Comparison of ENCODE assay signal across 25 cellular contexts in the genomic region with DNA sequence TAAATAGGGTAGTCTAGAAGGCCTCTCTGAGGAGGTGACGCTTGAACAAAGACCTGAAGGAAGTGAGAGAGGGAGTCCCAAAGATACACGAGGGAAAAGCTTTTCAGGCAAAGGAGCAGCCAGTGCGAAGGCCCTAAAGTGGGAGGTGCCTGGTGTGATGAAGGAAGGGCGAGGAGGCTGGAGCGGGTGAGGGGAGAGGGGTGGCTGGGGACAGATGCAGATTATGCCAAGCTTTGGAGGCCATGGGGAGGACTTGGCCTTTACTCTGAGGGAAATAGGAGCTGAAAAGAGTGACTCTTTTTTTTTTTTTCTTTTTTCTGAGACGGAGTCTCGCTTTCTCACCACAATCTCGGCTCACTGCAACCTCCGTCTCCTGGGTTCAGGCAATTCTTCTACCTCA. TPM values are rescaled to one million over a fixed set of nuclear protein-coding genes. Genes with fewer than 3 reads are reported as not detected.
DNase-seq lines count a peak whose midpoint lies in the region; TF ChIP-seq lines count a peak whose summit lies in the region.
"Had no signal": no experiment of that assay in that cellular context is flagged by ENCODE, and none has a peak within 500 bp of the region (broad histone marks: within the 10 kb centered on the region; RNA-seq: fewer than 3 reads in every experiment).

No MANE protein-coding gene starts in this region.

- H3K4me3 Mint-ChIP-seq in activated CD4-positive, alpha-beta T cell treated with anti-CD3 and anti-CD28 coated beads, Interleukin-2, amount 10 ng/mL, durations not matched to agents 24 days and 14 days, result no peak overlapping the region
- peak overlapping the region in 1 of 4 donors; percentile 98 for H3K4me3 Mint-ChIP-seq in IgD-negative memory B cell
- peak overlapping the region; percentile 94 for H3K4me3 Mint-ChIP-seq in neural progenitor cell
- no peak overlapping the region for H3K4me3 Mint-ChIP-seq in Calu3 (ENCODE audit: low read depth, unreplicated experiment)
- H3K4me3 Mint-ChIP-seq: CD14-positive monocyte, GM23338 had no signal

- H3K27me3 Mint-ChIP-seq in activated CD4-positive, alpha-beta T cell treated with anti-CD3 and anti-CD28 coated beads, Interleukin-2, amount 10 ng/mL, durations not matched to agents 24 days and 14 days, result no peaks in the 10 kb centered on the region
- peaks cover 2% of the 10 kb centered on the region for H3K27me3 Mint-ChIP-seq in IgD-negative memory B cell
- peaks cover 7% of the 10 kb centered on the region for H3K27me3 Mint-ChIP-seq in neural progenitor cell (ENCODE audit: insufficient read depth, low read depth)
- no peaks in the 10 kb centered on the region for H3K27me3 Mint-ChIP-seq in Calu3 (ENCODE audit: unreplicated experiment)
- H3K27me3 Mint-ChIP-seq: natural killer cell treated with Interleukin-12 subunit alpha and Interleukin-12 subunit beta and Interleukin-15 and Interleukin-18, amount 100 ng/mL, for 72 hours had no signal

- peaks cover 25% of the 10 kb centered on the region for H3K36me3 ChIP-seq in adipocyte (ENCODE audit: control insufficient read depth, insufficient read depth, low read length, severe bottlenecking)
- H3K36me3 ChIP-seq in neural progenitor cell, result no peaks in the 10 kb centered on the region

- no peak overlapping the region for H3K27ac ChIP-seq in neural progenitor cell
- H3K27ac ChIP-seq: A549, esophagus squamous epithelium, upper lobe of right lung had no signal

- peaks cover 25% of the 10 kb centered on the region for H3K4me1 ChIP-seq in adipocyte (ENCODE audit: control insufficient read depth, insufficient read depth, low read length)
- peaks cover 7% of the 10 kb centered on the region for H3K4me1 ChIP-seq in neural progenitor cell

- H3K27ac Mint-ChIP-seq in activated CD4-positive, alpha-beta T cell treated with anti-CD3 and anti-CD28 coated beads, Interleukin-2, amount 10 ng/mL, durations not matched to agents 24 days and 14 days, result peak overlapping the region; percentile 14
- H3K27ac Mint-ChIP-seq in IgD-negative memory B cell (peak overlapping the region in 2 of 3 donors; percentile 75 to 96), neural progenitor cell (no peak overlapping the region), Calu3 (ENCODE audit: unreplicated experiment) (no peak overlapping the region)
- H3K27ac Mint-ChIP-seq: GM23338 had no signal

- H3F3A ChIP-seq in neural progenitor cell (ENCODE audit: low read depth), result peaks cover 14% of the 10 kb centered on the region

- H4K20me1 ChIP-seq in neural progenitor cell (ENCODE audit: low read depth), result peaks cover 47% of the 10 kb centered on the region

- H3K9me3 Mint-ChIP-seq in activated CD4-positive, alpha-beta T cell treated with anti-CD3 and anti-CD28 coated beads, Interleukin-2, amount 10 ng/mL, durations not matched to agents 24 days and 14 days, result no peaks in the 10 kb centered on the region
- H3K9me3 Mint-ChIP-seq in IgD-negative memory B cell, result no peaks in the 10 kb centered on the region
- H3K9me3 Mint-ChIP-seq in neural progenitor cell, result no peaks in the 10 kb centered on the region
- H3K9me3 Mint-ChIP-seq in Calu3 (ENCODE audit: low read depth, unreplicated experiment), result no peaks in the 10 kb centered on the region
- H3K9me3 Mint-ChIP-seq: CD14-positive monocyte; GM23338; natural killer cell treated with Interleukin-12 subunit alpha and Interleukin-12 subunit beta and Interleukin-15 and Interleukin-18, amount 100 ng/mL, for 72 hours had no signal

- CTCF ChIA-PET in Calu3 (lab: Charles Lee), result no interaction called here

- H2AFZ ChIP-seq in neural progenitor cell (replicated peaks), result no peak overlapping the region
- H2AFZ ChIP-seq: GM23338 had no signal

- BruUV-seq in Calu3 (replicated peaks; lab: Mats Ljungman, UMichigan), result no TSS peak

- TF ChIP-seq CTCF in neural progenitor cell (IDR thresholded peaks at IDR 0.05) (no peak), Calu3 (IDR thresholded peaks at IDR 0.05; ENCODE audit: unreplicated experiment) (no peak)

- peak overlapping the region; percentile 95 for H3K9ac ChIP-seq in adipocyte (ENCODE audit: low read length)
- peak overlapping the region; percentile 99 for H3K9ac ChIP-seq in neural progenitor cell

- H3K36me3 Mint-ChIP-seq in activated CD4-positive, alpha-beta T cell treated with anti-CD3 and anti-CD28 coated beads, Interleukin-2, amount 10 ng/mL, durations not matched to agents 24 days and 14 days (ENCODE audit: low read depth), result peaks cover 21% of the 10 kb centered on the region
- H3K36me3 Mint-ChIP-seq in IgD-negative memory B cell, result no peaks in the 10 kb centered on the region
- H3K36me3 Mint-ChIP-seq in neural progenitor cell, result peaks cover 8% of the 10 kb centered on the region
- H3K36me3 Mint-ChIP-seq in Calu3 (ENCODE audit: insufficient read depth, unreplicated experiment), result peaks cover 39% of the 10 kb centered on the region
- H3K36me3 Mint-ChIP-seq: natural killer cell treated with Interleukin-12 subunit alpha and Interleukin-12 subunit beta and Interleukin-15 and Interleukin-18, amount 100 ng/mL, for 72 hours had no signal

- peaks cover 61% of the 10 kb centered on the region for H3K79me2 ChIP-seq in neural progenitor cell (ENCODE audit: low read depth)

- H3K9me3 ChIP-seq in adipocyte (ENCODE audit: control insufficient read depth, low read length) (no peaks in the 10 kb centered on the region), neural progenitor cell (ENCODE audit: low read depth) (no peaks in the 10 kb centered on the region)
- H3K9me3 ChIP-seq: A549, esophagus squamous epithelium, upper lobe of right lung had no signal

- H3K4me3 ChIP-seq in adipocyte (ENCODE audit: low read length) (no peak overlapping the region), neural progenitor cell (no peak overlapping the region)
- H3K4me3 ChIP-seq: A549, esophagus squamous epithelium, GM23338, upper lobe of right lung had no signal

- peaks cover 38% of the 10 kb centered on the region for H3K4me1 Mint-ChIP-seq in activated CD4-positive, alpha-beta T cell treated with anti-CD3 and anti-CD28 coated beads, Interleukin-2, amount 10 ng/mL, durations not matched to agents 24 days and 14 days
- peaks cover 53 to 61% (median 60%) of the 10 kb centered on the region in 3 donors for H3K4me1 Mint-ChIP-seq in IgD-negative memory B cell
- peaks cover 32% of the 10 kb centered on the region for H3K4me1 Mint-ChIP-seq in neural progenitor cell
- H3K4me1 Mint-ChIP-seq in Calu3 (ENCODE audit: low read depth, unreplicated experiment), result peaks cover 16% of the 10 kb centered on the region

- H3K4me2 ChIP-seq in neural progenitor cell, result no peak overlapping the region
- H3K4me2 ChIP-seq: GM23338 had no signal

- no peak for DNase-seq in activated CD4-positive, alpha-beta T cell treated with anti-CD3 and anti-CD28 coated beads, Interleukin-2, amount 10 ng/mL, durations not matched to agents 24 days and 14 days
- DNase-seq in activated CD4-positive, alpha-beta T cell treated with anti-CD3 and anti-CD28 coated beads, Interleukin-2, amount 50 U/mL, for 48 hours, result no peak
- no peak for DNase-seq in adipocyte (ENCODE audit: low read depth)
- DNase-seq in neural progenitor cell (ENCODE audit: low spot score), result no peak
- no peak for DNase-seq in GOT3 (lab: John Stamatoyannopoulos, UW)
- no peak for DNase-seq in NCI-H526 treated with DMSO at 0.1 percent for 48 hours (lab: John Stamatoyannopoulos, UW)
- DNase-seq in Calu3, result no peak
- DNase-seq: activated gamma-delta T cell; DMS53; esophagus squamous epithelium; KG1; NCI-H1105 treated with DMSO at 0.1 percent for 48 hours; RPMI8226; stimulated activated CD4-positive, alpha-beta T cell treated with anti-CD3 and anti-CD28 coated beads, Interleukin-12 subunit alpha, Interleukin-12 subunit beta, amount 100 ng/mL, for 4 hours; stimulated activated naive CD4-positive, alpha-beta T cell treated with Interleukin-2 at 50 U/mL for 16 hours; T-helper 1 cell; upper lobe of right lung had no signal

- no peaks in the 10 kb centered on the region for H3K27me3 ChIP-seq in adipocyte (replicated peaks; ENCODE audit: control insufficient read depth, insufficient read depth, low read length)
- H3K27me3 ChIP-seq in neural progenitor cell, result no peaks in the 10 kb centered on the region
- H3K27me3 ChIP-seq: esophagus squamous epithelium, upper lobe of right lung had no signal

- intact Hi-C loops in activated CD4-positive, alpha-beta T cell treated with anti-CD3 and anti-CD28 coated beads, Interleukin-2, amount 10 ng/mL, durations not matched to agents 24 days and 14 days (cut with micrococcal nuclease), result no loop called here
- intact Hi-C loops in Calu3 (cut with micrococcal nuclease; ENCODE audit: unreplicated experiment), result no loop called here

RNA-seq across cellular contexts. Expression of a gene that starts 2.9 kb away (rescaled TPM):
- 71.7 and 76.6 TPM in 2 replicates for total RNA-seq in activated CD4-positive, alpha-beta T cell treated with anti-CD3 and anti-CD28 coated beads, Interleukin-2, amount 10 ng/mL, durations not matched to agents 24 days and 14 days
- 29.2 TPM for polyA plus RNA-seq in IgD-negative memory B cell
- total RNA-seq in neural progenitor cell (ENCODE audit: low replicate concordance), result 12.1 and 27.9 TPM in 2 replicates
- 172 and 183 TPM in 2 replicates for total RNA-seq in Calu3 (2022)

RNA-seq across cellular contexts. Expression of a gene that starts 12.2 kb away (rescaled TPM):
- total RNA-seq in activated CD4-positive, alpha-beta T cell treated with anti-CD3 and anti-CD28 coated beads, Interleukin-2, amount 10 ng/mL, durations not matched to agents 24 days and 14 days, result not detected in 2 replicates
- polyA plus RNA-seq in IgD-negative memory B cell, result not detected
- total RNA-seq in neural progenitor cell (ENCODE audit: low replicate concordance) (not detected in 2 replicates), Calu3 (2022) (not detected in 2 replicates)
- total RNA-seq: activated CD8-positive, alpha-beta memory T cell treated with anti-CD3 and anti-CD28 coated beads for 36 hours; bronchial epithelial cell; GM23338; lung microvascular endothelial cell had no signal
- polyA plus RNA-seq: CD14-positive monocyte, GM23338 had no signal

RNA-seq across cellular contexts. Expression of a gene that starts 16.1 kb away (rescaled TPM):
- not detected in 2 replicates for total RNA-seq in activated CD4-positive, alpha-beta T cell treated with anti-CD3 and anti-CD28 coated beads, Interleukin-2, amount 10 ng/mL, durations not matched to agents 24 days and 14 days
- not detected for polyA plus RNA-seq in IgD-negative memory B cell
- total RNA-seq in neural progenitor cell (ENCODE audit: low replicate concordance) (not detected in 2 replicates), Calu3 (2022) (not detected in 2 replicates)
- total RNA-seq: activated CD8-positive, alpha-beta memory T cell treated with anti-CD3 and anti-CD28 coated beads for 36 hours; bronchial epithelial cell; esophagus squamous epithelium; GM23338; lung microvascular endothelial cell; natural killer cell treated with Interleukin-12 subunit alpha and Interleukin-12 subunit beta and Interleukin-15 and Interleukin-18, amount 100 ng/mL, for 72 hours; upper lobe of right lung had no signal
- polyA plus RNA-seq: A549, CD14-positive monocyte, GM23338 had no signal

RNA-seq across cellular contexts. Expression of a gene that starts 43.2 kb away (rescaled TPM):
- 67.6 and 72.7 TPM in 2 replicates for total RNA-seq in activated CD4-positive, alpha-beta T cell treated with anti-CD3 and anti-CD28 coated beads, Interleukin-2, amount 10 ng/mL, durations not matched to agents 24 days and 14 days
- polyA plus RNA-seq in IgD-negative memory B cell, result 89.8 TPM
- total RNA-seq in neural progenitor cell (ENCODE audit: low replicate concordance), result 0.43 and 5.9 TPM in 2 replicates
- 37.9 and 44.5 TPM in 2 replicates for total RNA-seq in Calu3 (2022)

RNA-seq across cellular contexts. Expression of a gene that starts 43.7 kb away (rescaled TPM):
- 1.8 and 2.1 TPM in 2 replicates for total RNA-seq in activated CD4-positive, alpha-beta T cell treated with anti-CD3 and anti-CD28 coated beads, Interleukin-2, amount 10 ng/mL, durations not matched to agents 24 days and 14 days
- not detected for polyA plus RNA-seq in IgD-negative memory B cell
- 16.1 and 17.6 TPM in 2 replicates for total RNA-seq in neural progenitor cell (ENCODE audit: low replicate concordance)
- total RNA-seq in Calu3 (2022), result 4.7 and 5.0 TPM in 2 replicates
- total RNA-seq: natural killer cell treated with Interleukin-12 subunit alpha and Interleukin-12 subunit beta and Interleukin-15 and Interleukin-18, amount 100 ng/mL, for 72 hours had no signal
- polyA plus RNA-seq: CD14-positive monocyte had no signal

Comparison
In these comparisons a context has a peak if more than half of its experiments do, and no peak if none do; other contexts are left out.
1. H3K27ac Mint-ChIP-seq: peak in activated CD4-positive, alpha-beta T cell treated with anti-CD3 and anti-CD28 coated beads, Interleukin-2, amount 10 ng/mL, durations not matched to agents 24 days and 14 days (single experiment) and IgD-negative memory B cell (2 of 3); none in neural progenitor cell (single experiment) and Calu3 (single experiment).